Comparison of ENCODE assay signal across 10 cellular contexts in the genomic region with DNA sequence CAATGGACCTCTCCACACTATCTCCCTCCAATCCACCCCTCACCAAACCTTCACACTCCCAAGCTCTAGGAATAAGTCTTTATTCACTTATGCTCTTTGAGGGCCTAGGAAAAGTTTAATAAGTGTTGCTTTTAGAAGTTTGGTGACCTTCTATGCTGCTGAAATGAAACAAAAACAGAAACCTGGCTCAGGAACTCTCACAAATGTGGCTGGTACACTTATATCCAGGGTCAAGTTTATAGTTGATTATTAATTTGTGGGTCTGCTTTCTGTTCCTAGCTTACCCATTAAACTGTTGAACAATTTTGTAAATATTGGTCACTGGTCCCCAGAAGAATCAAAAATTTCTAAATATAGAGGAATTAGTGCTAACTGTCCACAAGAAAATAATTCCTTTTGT.
DNase-seq lines count a peak whose midpoint lies in the region; ATAC-seq lines count a peak whose summit lies in the region.
"Had no signal": no experiment of that assay in that cellular context is flagged by ENCODE, and none has a peak within 500 bp of the region (broad histone marks: within the 10 kb centered on the region; RNA-seq: fewer than 3 reads in every experiment).

No MANE protein-coding gene starts in this region.

- H3K4me1 Mint-ChIP-seq in T-helper 1 cell treated with Interleukin-12 subunit alpha and Interleukin-12 subunit beta and Interleukin-4 antibody, amounts not matched to agents 30 μg/mL and 1 μg/mL, for 36 hours (ENCODE audit: low read depth) = peaks cover 44% of the 10 kb centered on the region

- peak overlapping the region; percentile 87 for H3K27ac Mint-ChIP-seq in T-helper 1 cell treated with Interleukin-12 subunit alpha and Interleukin-12 subunit beta and Interleukin-4 antibody, amounts not matched to agents 30 μg/mL and 1 μg/mL, for 36 hours

- H3K36me3 Mint-ChIP-seq in T-helper 1 cell treated with Interleukin-12 subunit alpha and Interleukin-12 subunit beta and Interleukin-4 antibody, amounts not matched to agents 30 μg/mL and 1 μg/mL, for 36 hours (ENCODE audit: low read depth) = peaks cover 8% of the 10 kb centered on the region
- H3K36me3 Mint-ChIP-seq: naive B cell had no signal

- H3K27me3 Mint-ChIP-seq in T-helper 1 cell treated with Interleukin-12 subunit alpha and Interleukin-12 subunit beta and Interleukin-4 antibody, amounts not matched to agents 30 μg/mL and 1 μg/mL, for 36 hours (ENCODE audit: low read depth) = no peaks in the 10 kb centered on the region

- ATAC-seq in GM21526 (IDR thresholded peaks at IDR 0.05; ENCODE audit: low FRiP score, unreplicated experiment) (peak; percentile 54), HG03280 (IDR thresholded peaks at IDR 0.05; ENCODE audit: unreplicated experiment) (peak; percentile 77)

- H3K4me3 Mint-ChIP-seq in T-helper 1 cell treated with Interleukin-12 subunit alpha and Interleukin-12 subunit beta and Interleukin-4 antibody, amounts not matched to agents 30 μg/mL and 1 μg/mL, for 36 hours = peak overlapping the region; percentile 47

- H3K9me3 Mint-ChIP-seq in T-helper 1 cell treated with Interleukin-12 subunit alpha and Interleukin-12 subunit beta and Interleukin-4 antibody, amounts not matched to agents 30 μg/mL and 1 μg/mL, for 36 hours = no peaks in the 10 kb centered on the region
- H3K9me3 Mint-ChIP-seq: naive B cell had no signal

- DNase-seq in T-helper 1 cell = no peak
- DNase-seq in kidney tubule cell (ENCODE audit: low spot score) = peak; percentile 22
- no peak for DNase-seq in DMS53 (lab: John Stamatoyannopoulos, UW)
- DNase-seq in COLO668 (lab: John Stamatoyannopoulos, UW; ENCODE audit: unreplicated experiment) = no peak
- DNase-seq in RKO (ENCODE audit: low spot score) = no peak
- DNase-seq: glutamatergic neuron, naive B cell had no signal
